1 cellular context compared by ENCODE assay signal in the genomic region with DNA sequence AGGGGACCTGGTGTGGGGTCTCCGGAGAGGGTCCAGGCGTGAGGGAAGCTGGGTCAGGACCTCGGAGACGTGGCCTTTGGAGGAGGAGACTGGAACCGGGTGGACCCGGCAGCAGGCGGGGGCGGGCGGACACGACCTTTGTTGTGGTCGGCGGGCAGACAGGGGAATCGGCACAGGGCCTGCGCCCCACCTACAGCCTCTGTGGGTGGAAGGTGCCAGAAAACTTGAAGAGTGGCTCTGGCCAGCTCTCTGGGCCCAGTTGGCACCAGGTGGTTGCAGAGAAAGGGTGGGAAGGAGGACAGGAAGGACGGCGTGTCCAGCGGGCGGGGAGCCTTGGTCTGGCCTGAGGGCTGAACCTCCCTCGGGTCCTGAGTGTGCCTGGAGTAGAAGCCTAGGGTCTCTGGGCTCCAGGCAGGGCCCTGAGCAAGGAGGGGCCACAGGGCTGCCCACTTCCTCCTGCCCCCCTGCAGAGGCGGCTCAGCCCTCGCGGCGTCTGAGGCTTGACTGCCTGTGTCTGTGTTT.
TF ChIP-seq lines count a peak whose summit lies in the region.

No MANE protein-coding gene starts in this region.

TF ChIP-seq in A549, 52 proteins besides CTCF, POLR2A, EP300 and RAD21:
- TF ChIP-seq SREBF2 (IDR thresholded peaks at IDR 0.05) (no peak), ZSCAN20 (CRISPR knock-in tag; IDR thresholded peaks at IDR 0.05) (no peak), EHF (CRISPR knock-in tag; IDR thresholded peaks at IDR 0.05) (no peak), CHD2 (IDR thresholded peaks at IDR 0.05; ENCODE audit: low read length, partially characterized antibody) (no peak), RCOR1 (IDR thresholded peaks at IDR 0.05; ENCODE audit: low read depth, low read length) (no peak), NR3C1 (IDR thresholded peaks at IDR 0.05) (no peak), KDM1A (IDR thresholded peaks at IDR 0.05; ENCODE audit: low read depth) (no peak), RARB (CRISPR knock-in tag; IDR thresholded peaks at IDR 0.05) (no peak), HEYL (CRISPR knock-in tag; IDR thresholded peaks at IDR 0.05) (no peak), MAZ (IDR thresholded peaks at IDR 0.05; ENCODE audit: borderline replicate concordance, low read depth, low read length) (no peak), HOXA7 (CRISPR knock-in tag; IDR thresholded peaks at IDR 0.05) (no peak), ZNF302 (CRISPR knock-in tag; IDR thresholded peaks at IDR 0.05) (no peak), NPAS2 (CRISPR knock-in tag; IDR thresholded peaks at IDR 0.05; ENCODE audit: borderline replicate concordance) (no peak), ESRRA (IDR thresholded peaks at IDR 0.05; ENCODE audit: borderline replicate concordance, low read length) (no peak), TP53 (CRISPR knock-in tag; IDR thresholded peaks at IDR 0.05) (no peak), CBX2 (IDR thresholded peaks at IDR 0.05; ENCODE audit: borderline replicate concordance, low read depth) (no peak), GATA3 (IDR thresholded peaks at IDR 0.05; ENCODE audit: borderline replicate concordance) (no peak)
- TF ChIP-seq, protein P1, sequence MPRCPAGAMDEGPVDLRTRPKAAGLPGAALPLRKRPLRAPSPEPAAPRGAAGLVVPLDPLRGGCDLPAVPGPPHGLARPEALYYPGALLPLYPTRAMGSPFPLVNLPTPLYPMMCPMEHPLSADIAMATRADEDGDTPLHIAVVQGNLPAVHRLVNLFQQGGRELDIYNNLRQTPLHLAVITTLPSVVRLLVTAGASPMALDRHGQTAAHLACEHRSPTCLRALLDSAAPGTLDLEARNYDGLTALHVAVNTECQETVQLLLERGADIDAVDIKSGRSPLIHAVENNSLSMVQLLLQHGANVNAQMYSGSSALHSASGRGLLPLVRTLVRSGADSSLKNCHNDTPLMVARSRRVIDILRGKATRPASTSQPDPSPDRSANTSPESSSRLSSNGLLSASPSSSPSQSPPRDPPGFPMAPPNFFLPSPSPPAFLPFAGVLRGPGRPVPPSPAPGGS (IDR thresholded peaks at IDR 0.05), result no peak
- TF ChIP-seq, protein P2, sequence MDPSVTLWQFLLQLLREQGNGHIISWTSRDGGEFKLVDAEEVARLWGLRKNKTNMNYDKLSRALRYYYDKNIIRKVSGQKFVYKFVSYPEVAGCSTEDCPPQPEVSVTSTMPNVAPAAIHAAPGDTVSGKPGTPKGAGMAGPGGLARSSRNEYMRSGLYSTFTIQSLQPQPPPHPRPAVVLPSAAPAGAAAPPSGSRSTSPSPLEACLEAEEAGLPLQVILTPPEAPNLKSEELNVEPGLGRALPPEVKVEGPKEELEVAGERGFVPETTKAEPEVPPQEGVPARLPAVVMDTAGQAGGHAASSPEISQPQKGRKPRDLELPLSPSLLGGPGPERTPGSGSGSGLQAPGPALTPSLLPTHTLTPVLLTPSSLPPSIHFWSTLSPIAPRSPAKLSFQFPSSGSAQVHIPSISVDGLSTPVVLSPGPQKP (IDR thresholded peaks at IDR 0.05; ENCODE audit: low read depth, low read length), result no peak
